22 cellular contexts compared by ENCODE assay signal in the genomic region with DNA sequence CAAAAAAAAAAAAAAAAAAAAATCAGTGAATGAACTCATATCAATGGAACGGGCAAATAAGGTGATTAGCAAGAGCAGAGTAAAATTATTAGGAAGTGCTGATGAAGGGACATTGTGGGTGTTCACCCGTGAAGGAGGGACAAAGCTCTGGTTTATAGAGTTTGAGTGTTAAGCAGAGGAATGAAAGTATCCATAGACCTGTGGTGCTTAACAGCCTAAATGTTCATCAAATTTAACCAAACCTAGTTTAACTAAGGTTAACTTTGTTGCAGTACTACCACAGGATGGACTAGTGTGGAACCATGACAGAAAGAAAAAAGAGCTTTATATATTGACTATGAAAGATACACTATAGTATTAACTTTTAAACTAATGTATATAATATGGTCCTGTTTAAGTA. TPM values are rescaled to one million over a fixed set of nuclear protein-coding genes. Genes with fewer than 3 reads are reported as not detected.
DNase-seq lines count a peak whose midpoint lies in the region; ATAC-seq and TF ChIP-seq lines count a peak whose summit lies in the region.
"Had no signal": no experiment of that assay in that cellular context is flagged by ENCODE, and none has a peak within 500 bp of the region (broad histone marks: within the 10 kb centered on the region; RNA-seq: fewer than 3 reads in every experiment).

No MANE protein-coding gene starts in this region.

- peaks cover 0 to 36% (median 0%) of the 10 kb centered on the region in 11 experiments; a peak in 5 of 22 replicates for H4K20me1 ChIP-seq in BLaER1 treated with 17β-estradiol and CSF1 and Interleukin-3, amounts not matched to agents 10 nM and 100 nM

- H3K36me3 Mint-ChIP-seq in CD8-positive, alpha-beta T cell = peaks cover 25% of the 10 kb centered on the region
- peaks cover 24% of the 10 kb centered on the region for H3K36me3 Mint-ChIP-seq in activated CD4-positive, alpha-beta memory T cell treated with anti-CD3 and anti-CD28 coated beads for 36 hours
- H3K36me3 Mint-ChIP-seq in endodermal cell (ENCODE audit: low read depth) = peaks cover 25% of the 10 kb centered on the region

- no peak for TF ChIP-seq CTCF in CD8-positive, alpha-beta T cell (IDR thresholded peaks at IDR 0.05)
- TF ChIP-seq CTCF in endodermal cell (conservative IDR thresholded peaks at IDR 0.05) = no peak

- peaks cover 97 to 100% (median 99%) of the 10 kb centered on the region in 10 experiments for H3K4me1 ChIP-seq in BLaER1 treated with 17β-estradiol and CSF1 and Interleukin-3, amounts not matched to agents 10 nM and 100 nM
- peaks cover 97% of the 10 kb centered on the region for H3K4me1 ChIP-seq in CD8-positive, alpha-beta T cell (ENCODE audit: insufficient read depth, low read length)
- peaks cover 5% of the 10 kb centered on the region for H3K4me1 ChIP-seq in endodermal cell (ENCODE audit: control insufficient read depth, insufficient read depth, low read length)
- H3K4me1 ChIP-seq: psoas muscle had no signal

- intact Hi-C loops in CD8-positive, alpha-beta T cell (cut with DNase I, micrococcal nuclease) = no loop called here
- intact Hi-C loops in activated CD4-positive, alpha-beta memory T cell treated with anti-CD3 and anti-CD28 coated beads for 36 hours (cut with micrococcal nuclease) = no loop called here

- H3K36me3 ChIP-seq in BLaER1 treated with 17β-estradiol and CSF1 and Interleukin-3, amounts not matched to agents 10 nM and 100 nM = peaks cover 0 to 9% (median 0%) of the 10 kb centered on the region in 11 experiments; a peak in 4 of 22 replicates
- no peaks in the 10 kb centered on the region for H3K36me3 ChIP-seq in CD8-positive, alpha-beta T cell (ENCODE audit: insufficient read depth, low read length)
- H3K36me3 ChIP-seq in endodermal cell (ENCODE audit: control insufficient read depth, insufficient read depth, low read length) = peaks cover 23% of the 10 kb centered on the region
- H3K36me3 ChIP-seq: gastroesophageal sphincter, Peyer's patch had no signal

- H3K27ac ChIP-seq in BLaER1 treated with 17β-estradiol and CSF1 and Interleukin-3, amounts not matched to agents 10 nM and 100 nM = peak overlapping the region in 8 of 11 experiments; percentile 66 to 100 (median 96); a peak in 16 of 22 replicates
- no peak overlapping the region for H3K27ac ChIP-seq in CD8-positive, alpha-beta T cell (ENCODE audit: low read depth, low read length)
- H3K27ac ChIP-seq in endodermal cell (ENCODE audit: low read depth, low read length) = no peak overlapping the region
- H3K27ac ChIP-seq: gastroesophageal sphincter, psoas muscle had no signal

- no peak for ATAC-seq in CD8-positive, alpha-beta T cell
- no peak for ATAC-seq in HG03571 (IDR thresholded peaks at IDR 0.05; ENCODE audit: unreplicated experiment)
- ATAC-seq in GM18867 (IDR thresholded peaks at IDR 0.05; ENCODE audit: unreplicated experiment) = no peak
- ATAC-seq: gastroesophageal sphincter, left cardiac atrium, psoas muscle had no signal

- peak overlapping the region in 1 of 11 experiments; percentile 94; a peak in 3 of 22 replicates for H3K9ac ChIP-seq in BLaER1 treated with 17β-estradiol and CSF1 and Interleukin-3, amounts not matched to agents 10 nM and 100 nM
- no peak overlapping the region for H3K9ac ChIP-seq in endodermal cell (ENCODE audit: extremely low read depth, low read length, poor library complexity, severe bottlenecking)

- WGBS in endodermal cell (ENCODE audit: insufficient coverage in 1 of 2, insufficient read length in 1 of 2), 2 experiments = 89% methylated on average over 2 of the region's 2 CpGs; no CpG with 5 or more reads in 1 of the 2 experiments

- H3K27ac Mint-ChIP-seq in CD8-positive, alpha-beta T cell = peak overlapping the region; percentile 85
- peak overlapping the region; percentile 77 for H3K27ac Mint-ChIP-seq in activated CD4-positive, alpha-beta memory T cell treated with anti-CD3 and anti-CD28 coated beads for 36 hours
- H3K27ac Mint-ChIP-seq in endodermal cell = no peak overlapping the region

- peak overlapping the region; percentile 2 for H3K4me3 Mint-ChIP-seq in CD8-positive, alpha-beta T cell
- H3K4me3 Mint-ChIP-seq in activated CD4-positive, alpha-beta memory T cell treated with anti-CD3 and anti-CD28 coated beads for 36 hours = no peak overlapping the region
- H3K4me3 Mint-ChIP-seq in endodermal cell = no peak overlapping the region
- H3K4me3 Mint-ChIP-seq: neural crest cell had no signal

- no peaks in the 10 kb centered on the region for H3K27me3 ChIP-seq in BLaER1 treated with 17β-estradiol and CSF1 and Interleukin-3, amounts not matched to agents 10 nM and 100 nM
- no peaks in the 10 kb centered on the region for H3K27me3 ChIP-seq in CD8-positive, alpha-beta T cell (ENCODE audit: insufficient read depth, low read length)
- no peaks in the 10 kb centered on the region for H3K27me3 ChIP-seq in endodermal cell (ENCODE audit: control insufficient read depth, insufficient read depth, low read length, poor library complexity, severe bottlenecking)
- H3K27me3 ChIP-seq: gastroesophageal sphincter, Peyer's patch had no signal

- POLR2A ChIA-PET in CD8-positive, alpha-beta T cell (lab: Charles Lee) = interaction anchor here (0.8 to 4.6 kb wide), 5 partner anchors 11 to 323 kb away, joined by 3 to 32 read pairs (median 5); a partner anchor contains a TSS
- POLR2A ChIA-PET in activated CD4-positive, alpha-beta memory T cell treated with anti-CD3 and anti-CD28 coated beads for 36 hours (lab: Charles Lee) = interaction anchor here (0.6 to 1.3 kb wide), 4 partner anchors 38 to 56 kb away, joined by 3 to 5 read pairs (median 3); no protein-coding TSS in a partner anchor

- DNase-seq in CD8-positive, alpha-beta T cell = no peak
- no peak for DNase-seq in activated CD4-positive, alpha-beta memory T cell treated with anti-CD3 and anti-CD28 coated beads for 36 hours
- DNase-seq in endodermal cell (peak; percentile 5), NCI-H2107 treated with DMSO at 0.1 percent for 48 hours (lab: John Stamatoyannopoulos, UW; ENCODE audit: unreplicated experiment) (no peak), SIG-M5 (lab: John Stamatoyannopoulos, UW) (no peak)
- DNase-seq: activated CD4-positive, CD25-positive, alpha-beta regulatory T cell treated with anti-CD3 and anti-CD28 coated beads, Interleukin-2, amount 50 U/mL, for 72 hours; activated T-cell treated with anti-CD3 and anti-CD28 coated beads for 4 hours; amygdala; central memory CD4-positive, alpha-beta T cell; H7; left cardiac atrium; MV-4-11; NCI-H1930; NCI-H446 treated with DMSO at 0.1 percent for 48 hours; Peyer's patch; psoas muscle; stimulated activated CD4-positive, alpha-beta T cell treated with anti-CD3 and anti-CD28 coated beads, Interleukin-2, amount 100 ng/mL, for 24 hours had no signal

- peaks cover 96% of the 10 kb centered on the region for H3K4me1 Mint-ChIP-seq in CD8-positive, alpha-beta T cell (ENCODE audit: low read depth)
- H3K4me1 Mint-ChIP-seq in activated CD4-positive, alpha-beta memory T cell treated with anti-CD3 and anti-CD28 coated beads for 36 hours (ENCODE audit: low read depth) = peaks cover 95% of the 10 kb centered on the region
- H3K4me1 Mint-ChIP-seq in endodermal cell = peaks cover 2% of the 10 kb centered on the region
- H3K4me1 Mint-ChIP-seq: neural crest cell had no signal

- no peak overlapping the region for H3K4me3 ChIP-seq in BLaER1 treated with 17β-estradiol and CSF1 and Interleukin-3, amounts not matched to agents 10 nM and 100 nM
- no peak overlapping the region for H3K4me3 ChIP-seq in CD8-positive, alpha-beta T cell (ENCODE audit: low read depth, low read length)
- H3K4me3 ChIP-seq in endodermal cell (ENCODE audit: low read length) = no peak overlapping the region
- H3K4me3 ChIP-seq: gastroesophageal sphincter, Peyer's patch, psoas muscle had no signal

- H3K9me3 Mint-ChIP-seq in CD8-positive, alpha-beta T cell = no peaks in the 10 kb centered on the region
- H3K9me3 Mint-ChIP-seq in activated CD4-positive, alpha-beta memory T cell treated with anti-CD3 and anti-CD28 coated beads for 36 hours = no peaks in the 10 kb centered on the region
- H3K9me3 Mint-ChIP-seq in endodermal cell = no peaks in the 10 kb centered on the region
- H3K9me3 Mint-ChIP-seq: neural crest cell had no signal

- H3K9me3 ChIP-seq in BLaER1 treated with 17β-estradiol and CSF1 and Interleukin-3, amounts not matched to agents 10 nM and 100 nM (replicated peaks in 1 of 11) = no peaks in the 10 kb centered on the region; a peak in 1 of 22 replicates
- no peaks in the 10 kb centered on the region for H3K9me3 ChIP-seq in CD8-positive, alpha-beta T cell (ENCODE audit: low read length)
- H3K9me3 ChIP-seq in endodermal cell (ENCODE audit: control insufficient read depth, low read length) = no peaks in the 10 kb centered on the region
- H3K9me3 ChIP-seq: gastroesophageal sphincter, Peyer's patch, psoas muscle had no signal

- H3K27me3 Mint-ChIP-seq in CD8-positive, alpha-beta T cell (ENCODE audit: low read depth) = no peaks in the 10 kb centered on the region
- no peaks in the 10 kb centered on the region for H3K27me3 Mint-ChIP-seq in activated CD4-positive, alpha-beta memory T cell treated with anti-CD3 and anti-CD28 coated beads for 36 hours
- H3K27me3 Mint-ChIP-seq in endodermal cell (ENCODE audit: insufficient read depth) = no peaks in the 10 kb centered on the region

- CTCF ChIA-PET in CD8-positive, alpha-beta T cell (lab: Charles Lee) = interaction anchor here (1.0 to 6.2 kb wide), 5 partner anchors 11 to 290 kb away, joined by 3 to 118 read pairs (median 8); no protein-coding TSS in a partner anchor
- CTCF ChIA-PET in activated CD4-positive, alpha-beta memory T cell treated with anti-CD3 and anti-CD28 coated beads for 36 hours (lab: Charles Lee) = interaction anchor here (1.2 to 1.7 kb wide), 3 partner anchors 11 to 324 kb away, joined by 3 to 7 read pairs (median 3); a partner anchor contains a TSS

- peak overlapping the region in 10 of 11 experiments; percentile 10 to 96 (median 75); a peak in 14 of 22 replicates for H3K4me2 ChIP-seq in BLaER1 treated with 17β-estradiol and CSF1 and Interleukin-3, amounts not matched to agents 10 nM and 100 nM

RNA-seq across cellular contexts. Expression of a gene that starts 44.1 kb away (rescaled TPM):
- total RNA-seq in CD8-positive, alpha-beta T cell = 10 to 100 TPM; 62.3 to 63.0 TPM
- 100 to 1,000 TPM; 153 to 159 TPM for total RNA-seq in activated CD4-positive, alpha-beta memory T cell treated with anti-CD3 and anti-CD28 coated beads for 36 hours
- 10 to 100 TPM; 29.6 to 39.5 TPM for total RNA-seq in endodermal cell
- polyA plus RNA-seq in endodermal cell (2013, experiment 1 of 2) = 16.1 TPM
- 14.5 TPM for polyA plus RNA-seq in endodermal cell (2013, experiment 2 of 2)

Comparison
In these comparisons a context has a peak if more than half of its experiments do, and no peak if none do; other contexts are left out.
1. H3K27ac ChIP-seq: peak in BLaER1 treated with 17β-estradiol and CSF1 and Interleukin-3, amounts not matched to agents 10 nM and 100 nM (8 of 11); none in CD8-positive, alpha-beta T cell (single experiment) and endodermal cell (single experiment).